Comparison of ENCODE assay signal across 8 cellular contexts in genomic region chr7:88927-89921, GRCh38.
DNase-seq lines count a peak whose midpoint lies in the region; ATAC-seq and TF ChIP-seq lines count a peak whose summit lies in the region.

No MANE protein-coding gene starts in this region.

- H3K9me3 ChIP-seq in MG63 (no peaks in the 10 kb centered on the region), muscle layer of duodenum (ENCODE audit: control insufficient read depth in 1 of 2, low read length in 2 of 2) (no peaks in the 10 kb centered on the region)

- H3K4me3 ChIP-seq in AG10803 (ENCODE audit: low read length) = no peak overlapping the region
- H3K4me3 ChIP-seq in MG63 = no peak overlapping the region
- H3K4me3 ChIP-seq in muscle layer of duodenum (ENCODE audit: low read depth in 1 of 2, low read length in 2 of 2) = no peak overlapping the region

- peaks cover 0 to 24% of the 10 kb centered on the region in 2 donors for H3K4me1 ChIP-seq in muscle layer of duodenum (ENCODE audit: control insufficient read depth in 1 of 2, insufficient read depth in 2 of 2, low read length in 2 of 2)

- H3K36me3 ChIP-seq in MG63 (no peaks in the 10 kb centered on the region), muscle layer of duodenum (ENCODE audit: control insufficient read depth in 1 of 2, insufficient read depth in 2 of 2, low read length in 2 of 2) (no peaks in the 10 kb centered on the region)

- H3K27me3 ChIP-seq in MG63 (no peaks in the 10 kb centered on the region), muscle layer of duodenum (ENCODE audit: low read depth, low read length) (no peaks in the 10 kb centered on the region)

- TF ChIP-seq CTCF in AG10803 (conservative IDR thresholded peaks at IDR 0.05; ENCODE audit: low read length) = no peak

- DNase-seq in AG10803 (ENCODE audit: low read depth) (peak; percentile 93), MG63 (peak; percentile 97), dedifferentiated amniotic fluid mesenchymal stem cell (ENCODE audit: extremely low spot score) (peak; percentile 64), inferior parietal cortex (ENCODE audit: extremely low spot score) (no peak)

- peak overlapping the region; percentile 33 for H3K27ac ChIP-seq in muscle layer of duodenum (ENCODE audit: low read length)

- ATAC-seq in GM18907 (IDR thresholded peaks at IDR 0.05; ENCODE audit: unreplicated experiment) (no peak), GM19351 (IDR thresholded peaks at IDR 0.05; ENCODE audit: unreplicated experiment) (no peak), GM21390 (IDR thresholded peaks at IDR 0.05; ENCODE audit: unreplicated experiment) (no peak)
